In genomic region chr4:48653217-48654014, GRCh38 we compare ENCODE assay signal across 8 cellular contexts.
DNase-seq lines count a peak whose midpoint lies in the region; ATAC-seq, FAIRE-seq and TF ChIP-seq lines count a peak whose summit lies in the region.

No MANE protein-coding gene starts in this region.

- no peak for FAIRE-seq in GM12892 (lab: Jason Lieb, UNC)

- intact Hi-C loops in sigmoid colon (cut with DNase I): loop anchor here (5.0 to 10.0 kb wide), 2 partner anchors 129 to 181 kb away; partner anchors contain the start of genes FRYL and OCIAD1

- 15 to 35% methylated on average over 4 to 8 of the region's 8 CpGs for WGBS in gastroesophageal sphincter (ENCODE audit: low coverage in 1 of 2), 2 donors
- 13 to 50% methylated on average over 8 of the region's 8 CpGs for WGBS in sigmoid colon, 2 donors

- peak; percentile 43 for ATAC-seq in gastroesophageal sphincter

- H3K27me3 ChIP-seq in gastroesophageal sphincter (no peaks in the 10 kb centered on the region), sigmoid colon (no peaks in the 10 kb centered on the region), Karpas-422 (ENCODE audit: low read length) (no peaks in the 10 kb centered on the region)

- H3K4me1 ChIP-seq in gastroesophageal sphincter (peaks cover 0 to 40% (median 3%) of the 10 kb centered on the region in 3 donors), sigmoid colon (peaks cover 0 to 28% (median 26%) of the 10 kb centered on the region in 4 donors), Karpas-422 (ENCODE audit: low read length) (peaks cover 15% of the 10 kb centered on the region)

- H3K36me3 ChIP-seq in gastroesophageal sphincter (no peaks in the 10 kb centered on the region), sigmoid colon (no peaks in the 10 kb centered on the region), Karpas-422 (ENCODE audit: insufficient read depth, low read length) (no peaks in the 10 kb centered on the region; the same call in 1 of the 2 replicates)

- H3K27ac ChIP-seq in gastroesophageal sphincter (no peak overlapping the region), sigmoid colon (peak overlapping the region in 1 of 4 donors; percentile 39), Karpas-422 (ENCODE audit: low read length) (no peak overlapping the region)

- no peaks in the 10 kb centered on the region for H4K20me1 ChIP-seq in Karpas-422 (ENCODE audit: insufficient read depth, low read depth, low read length)

- H3K9me3 ChIP-seq in gastroesophageal sphincter (no peaks in the 10 kb centered on the region), sigmoid colon (no peaks in the 10 kb centered on the region), Karpas-422 (ENCODE audit: low read length) (no peaks in the 10 kb centered on the region)

- H3K4me3 ChIP-seq in gastroesophageal sphincter: peak overlapping the region in 1 of 2 donors; percentile 22
- peak overlapping the region in 1 of 4 donors; percentile 5 for H3K4me3 ChIP-seq in sigmoid colon
- no peak overlapping the region for H3K4me3 ChIP-seq in Karpas-422 (ENCODE audit: low read length)

- H2AFZ ChIP-seq in Karpas-422 (ENCODE audit: low read length): no peak overlapping the region

- no peak overlapping the region for H3K4me2 ChIP-seq in Karpas-422 (ENCODE audit: low read depth, low read length, poor library complexity, severe bottlenecking)

- no peak overlapping the region for H3K9ac ChIP-seq in Karpas-422 (ENCODE audit: low read length)

- peaks cover 78% of the 10 kb centered on the region for H3K79me2 ChIP-seq in Karpas-422 (ENCODE audit: low read length)

- TF ChIP-seq POLR2A in gastroesophageal sphincter (IDR thresholded peaks at IDR 0.05) (no peak), sigmoid colon (IDR thresholded peaks at IDR 0.05) (no peak), GM12892 (IDR thresholded peaks at IDR 0.05; ENCODE audit: low read depth, low read length) (no peak)

- H3K9me2 ChIP-seq in Karpas-422 (replicated peaks; ENCODE audit: insufficient read depth, low read length): no peaks in the 10 kb centered on the region

- TF ChIP-seq EP300 in gastroesophageal sphincter (IDR thresholded peaks at IDR 0.05) (no peak), sigmoid colon (IDR thresholded peaks at IDR 0.05) (no peak)

- TF ChIP-seq CTCF in gastroesophageal sphincter (IDR thresholded peaks at IDR 0.05) (no peak), sigmoid colon (IDR thresholded peaks at IDR 0.05) (no peak)

- peak; percentile 27 for DNase-seq in H4 (ENCODE audit: low spot score)
- DNase-seq in activated T-cell treated with anti-CD3 and anti-CD28 coated beads for 24 hours (ENCODE audit: low read depth): peak; percentile 52
- peak; percentile 73 for DNase-seq in sigmoid colon
- no peak for DNase-seq in GM12892 (ENCODE audit: insufficient read length)
- no peak for DNase-seq in KG1 (lab: John Stamatoyannopoulos, UW)
- no peak for DNase-seq in NCI-H2107 treated with DMSO at 0.1 percent for 48 hours (lab: John Stamatoyannopoulos, UW; ENCODE audit: unreplicated experiment)
- no peak for DNase-seq in Karpas-422

Comparison
In these comparisons a context has a peak if more than half of its experiments do, and no peak if none do; other contexts are left out.
1. DNase-seq: peak in H4 (single experiment), activated T-cell treated with anti-CD3 and anti-CD28 coated beads for 24 hours (single experiment) and sigmoid colon (single experiment); none in GM12892 (single experiment), KG1 (single experiment), NCI-H2107 treated with DMSO at 0.1 percent for 48 hours (single experiment) and Karpas-422 (single experiment).